Comparison of ENCODE assay signal across 9 cellular contexts in genomic region chr7:138396251-138397070, GRCh38.
A peak's percentile ranks its signal among the peaks of the same experiment; 100 is the strongest.
DNase-seq lines count a peak whose midpoint lies in the region; ATAC-seq and TF ChIP-seq lines count a peak whose summit lies in the region.
"Had no signal": no experiment of that assay in that cellular context is flagged by ENCODE, and none has a peak within 500 bp of the region (broad histone marks: within the 10 kb centered on the region; RNA-seq: fewer than 3 reads in every experiment).

No MANE protein-coding gene starts in this region.

- ATAC-seq in HG02938 (IDR thresholded peaks at IDR 0.05; ENCODE audit: unreplicated experiment): peak; percentile 96

- intact Hi-C loops in PC-9 (cut with micrococcal nuclease; ENCODE audit: unreplicated experiment) (no loop called here), stomach (cut with DNase I; ENCODE audit: low total_unique reads) (no loop called here)

- TF ChIP-seq EP300 in stomach (IDR thresholded peaks at IDR 0.05): no peak

- in situ Hi-C loops in ACHN (cut with HindIII; ENCODE audit: low pct_ligation_motif_present, low pct_unique_long_range_greater_than_20kb, low sequenced_read_pairs): no loop called here

- no peaks in the 10 kb centered on the region for H3K9me2 ChIP-seq in PC-9 (ENCODE audit: insufficient read depth)

- H2AFZ ChIP-seq in PC-9: no peak overlapping the region

- H3F3A ChIP-seq in PC-9 (ENCODE audit: insufficient read depth, low read depth): no peaks in the 10 kb centered on the region

- CTCF ChIA-PET in PC-9 (lab: Charles Lee): no interaction called here

- no TSS peak for BruUV-seq in PC-9 (replicated peaks; lab: Mats Ljungman, UMichigan)

- POLR2A ChIA-PET in PC-9 (lab: Charles Lee; ENCODE audit: unreplicated experiment): no interaction called here

- 0 out of 2 replicates have a peak overlapping the region, but pooled peaks have one; percentile 21 for H3K4me2 ChIP-seq in PC-9

- H3K4me1 ChIP-seq in PC-9 (replicated peaks; ENCODE audit: insufficient read depth) (0 out of 2 replicates have a peak, but pooled peaks cover 9% of the 10 kb centered on the region), stomach (peaks cover 0 to 5% (median 0%) of the 10 kb centered on the region in 4 donors)

- no peak for TF ChIP-seq POLR2A in stomach (IDR thresholded peaks at IDR 0.05)

- TF ChIP-seq CTCF in PC-9 (conservative IDR thresholded peaks at IDR 0.05) (no peak), stomach (IDR thresholded peaks at IDR 0.05) (no peak)

- H4K20me1 ChIP-seq in PC-9 (ENCODE audit: insufficient read depth): no peaks in the 10 kb centered on the region

- H3K9me3 ChIP-seq in PC-9 (ENCODE audit: insufficient read depth, low read depth): no peaks in the 10 kb centered on the region
- H3K9me3 ChIP-seq in stomach: no peaks in the 10 kb centered on the region

- H3K4me3 ChIP-seq in PC-9 (no peak overlapping the region), stomach (no peak overlapping the region)

- H3K27ac ChIP-seq in PC-9 (no peak overlapping the region), stomach (peak overlapping the region in 2 of 5 donors; percentile 27 to 45)

- peak; percentile 21 for DNase-seq in NCI-H1105 treated with DMSO at 0.1 percent for 48 hours (lab: John Stamatoyannopoulos, UW)
- DNase-seq in NCI-H1105 (lab: John Stamatoyannopoulos, UW): no peak
- peak in 1 of 2 experiments; percentile 62 for DNase-seq in PC-9
- DNase-seq in stomach: peak; percentile 76
- no peak for DNase-seq in activated CD8-positive, alpha-beta memory T cell treated with anti-CD3 and anti-CD28 coated beads for 24 hours
- DNase-seq in HuH-7.5 (ENCODE audit: low spot score): no peak
- DNase-seq in ACHN: no peak
- DNase-seq: 8988T had no signal

- H3K27me3 ChIP-seq in PC-9 (ENCODE audit: insufficient read depth, low read depth): no peaks in the 10 kb centered on the region
- H3K27me3 ChIP-seq in stomach: no peaks in the 10 kb centered on the region

- 55 to 75% (median 66%) methylated on average over 3 of the region's 3 CpGs for WGBS in stomach, 5 donors

- H3K36me3 ChIP-seq in PC-9 (ENCODE audit: low read depth) (no peaks in the 10 kb centered on the region), stomach (no peaks in the 10 kb centered on the region)

- H3K79me2 ChIP-seq in PC-9 (ENCODE audit: low read depth): no peaks in the 10 kb centered on the region

Comparison
In these comparisons a context has a peak if more than half of its experiments do, and no peak if none do; other contexts are left out.
1. DNase-seq: peak in NCI-H1105 treated with DMSO at 0.1 percent for 48 hours (single experiment) and stomach (single experiment); none in NCI-H1105 (single experiment), activated CD8-positive, alpha-beta memory T cell treated with anti-CD3 and anti-CD28 coated beads for 24 hours (single experiment), HuH-7.5 (single experiment) and ACHN (single experiment).